ENCODE assay signal across 25 cellular contexts in genomic region chr11:71172680-71173079, GRCh38.
"Had no signal": no experiment of that assay in that cellular context is flagged by ENCODE, and none has a peak within 500 bp of the region (broad histone marks: within the 10 kb centered on the region; RNA-seq: fewer than 3 reads in every experiment).

No MANE protein-coding gene starts in this region.

- H3K27me3 ChIP-seq: brain microvascular endothelial cell, MG63, Peyer's patch, SJSA1 had no signal

- DNase-seq: activated CD4-positive, alpha-beta T cell treated with anti-CD3 and anti-CD28 coated beads for 48 hours; activated CD4-positive, alpha-beta T cell treated with anti-CD3 and anti-CD28 coated beads, Interleukin-2, amount 50 U/mL, for 4 hours; activated CD4-positive, CD25-positive, alpha-beta regulatory T cell treated with anti-CD3 and anti-CD28 coated beads, Interleukin-2, amount 50 U/mL, for 72 hours; activated CD8-positive, alpha-beta T cell treated with anti-CD3 and anti-CD28 coated beads, Interleukin-2, amount 10 ng/mL, durations not matched to agents 7 days and 5 days; activated gamma-delta T cell; activated naive CD4-positive, alpha-beta T cell treated with anti-CD3 and anti-CD28 coated beads, Interleukin-2, amount 10 ng/mL, durations not matched to agents 7 days and 5 days; activated naive CD8-positive, alpha-beta T cell treated with anti-CD3 and anti-CD28 coated beads for 36 hours; activated T-cell treated with anti-CD3 and anti-CD28 coated beads, Interleukin-2, amount 50 U/mL, for 24 hours; brain microvascular endothelial cell; caudate nucleus; MG63; MV-4-11; NCI-H1105 treated with DMSO at 0.1 percent for 48 hours; NCI-H1436 treated with DMSO at 0.1 percent for 48 hours; NCI-H187; NCI-H2081; NCI-H510A treated with DMSO at 0.1 percent for 48 hours; NCI-H69; Right ventricle myocardium superior; SW 1271 had no signal

- ATAC-seq: activated CD8-positive, alpha-beta T cell treated with anti-CD3 and anti-CD28 coated beads, Interleukin-2, amount 10 ng/mL, durations not matched to agents 7 days and 5 days; SK-N-SH treated with all-trans-retinoic acid at 6 μM for 48 hours; WTC11 had no signal

- H3K27ac ChIP-seq: brain microvascular endothelial cell, Peyer's patch, RWPE1, SJSA1 had no signal

- H3K4me3 ChIP-seq: MG63, Peyer's patch, SJSA1 had no signal

- H3K9me3 ChIP-seq: SJSA1 had no signal

- H3K4me1 ChIP-seq: Peyer's patch, SJSA1 had no signal
